1 cellular context compared by ENCODE assay signal in genomic region chr1:99503276-99503747, GRCh38.
A peak's percentile ranks its signal among the peaks of the same experiment; 100 is the strongest.
TF ChIP-seq lines count a peak whose summit lies in the region.

No MANE protein-coding gene starts in this region.

TF ChIP-seq in K562, 482 proteins besides CTCF, POLR2A, EP300 and RAD21 (continued from another document and continues in another):
- TF ChIP-seq MGA (IDR thresholded peaks at IDR 0.05) (peak; percentile 88), SAP30 (IDR thresholded peaks at IDR 0.05; ENCODE audit: borderline replicate concordance, insufficient read depth, low read depth, low read length, poor library complexity, severe bottlenecking) (no peak), MYNN (IDR thresholded peaks at IDR 0.05) (no peak), MYNN (CRISPR knock-in tag; IDR thresholded peaks at IDR 0.05) (no peak), PRMT5 (CRISPR knock-in tag; IDR thresholded peaks at IDR 0.05) (no peak), ZNF134 (CRISPR knock-in tag; conservative IDR thresholded peaks at IDR 0.05) (no peak), CXXC5 (CRISPR knock-in tag; IDR thresholded peaks at IDR 0.05) (peak; percentile 66), ZNF143 (CRISPR knock-in tag; IDR thresholded peaks at IDR 0.05) (no peak), MBD2 (IDR thresholded peaks at IDR 0.05; ENCODE audit: borderline replicate concordance, low read depth) (no peak), ZNF696 (CRISPR knock-in tag; conservative IDR thresholded peaks at IDR 0.05) (no peak), TAF9B (IDR thresholded peaks at IDR 0.05; ENCODE audit: partially characterized antibody) (no peak), POLR2G (IDR thresholded peaks at IDR 0.05; ENCODE audit: low read depth, low read length) (no peak), CBFB (CRISPR knock-in tag; IDR thresholded peaks at IDR 0.05) (no peak), L3MBTL2 (IDR thresholded peaks at IDR 0.05) (peak; percentile 95), ZNF512 (tag; IDR thresholded peaks at IDR 0.05) (no peak), MAZ (CRISPR knock-in tag; conservative IDR thresholded peaks at IDR 0.05 in 1 of 2, IDR thresholded peaks at IDR 0.05 in 1 of 2) (no peak), C11orf30 (IDR thresholded peaks at IDR 0.05; ENCODE audit: low read depth) (no peak), HNRNPH1 (optimal IDR thresholded peaks at IDR 0.05; ENCODE audit: low read depth, low read length) (no peak), IRF2 (CRISPR knock-in tag; IDR thresholded peaks at IDR 0.05) (no peak), TGIF2 (CRISPR knock-in tag; IDR thresholded peaks at IDR 0.05) (no peak), KAT8 (IDR thresholded peaks at IDR 0.05; ENCODE audit: low read depth) (no peak), SMAD1 (IDR thresholded peaks at IDR 0.05; ENCODE audit: low read depth, low read length, partially characterized antibody) (no peak), NR2F6 (CRISPR knock-in tag; IDR thresholded peaks at IDR 0.05) (no peak), RFX5 (IDR thresholded peaks at IDR 0.05; ENCODE audit: low read depth, low read length) (no peak)
- TF ChIP-seq, protein P1, sequence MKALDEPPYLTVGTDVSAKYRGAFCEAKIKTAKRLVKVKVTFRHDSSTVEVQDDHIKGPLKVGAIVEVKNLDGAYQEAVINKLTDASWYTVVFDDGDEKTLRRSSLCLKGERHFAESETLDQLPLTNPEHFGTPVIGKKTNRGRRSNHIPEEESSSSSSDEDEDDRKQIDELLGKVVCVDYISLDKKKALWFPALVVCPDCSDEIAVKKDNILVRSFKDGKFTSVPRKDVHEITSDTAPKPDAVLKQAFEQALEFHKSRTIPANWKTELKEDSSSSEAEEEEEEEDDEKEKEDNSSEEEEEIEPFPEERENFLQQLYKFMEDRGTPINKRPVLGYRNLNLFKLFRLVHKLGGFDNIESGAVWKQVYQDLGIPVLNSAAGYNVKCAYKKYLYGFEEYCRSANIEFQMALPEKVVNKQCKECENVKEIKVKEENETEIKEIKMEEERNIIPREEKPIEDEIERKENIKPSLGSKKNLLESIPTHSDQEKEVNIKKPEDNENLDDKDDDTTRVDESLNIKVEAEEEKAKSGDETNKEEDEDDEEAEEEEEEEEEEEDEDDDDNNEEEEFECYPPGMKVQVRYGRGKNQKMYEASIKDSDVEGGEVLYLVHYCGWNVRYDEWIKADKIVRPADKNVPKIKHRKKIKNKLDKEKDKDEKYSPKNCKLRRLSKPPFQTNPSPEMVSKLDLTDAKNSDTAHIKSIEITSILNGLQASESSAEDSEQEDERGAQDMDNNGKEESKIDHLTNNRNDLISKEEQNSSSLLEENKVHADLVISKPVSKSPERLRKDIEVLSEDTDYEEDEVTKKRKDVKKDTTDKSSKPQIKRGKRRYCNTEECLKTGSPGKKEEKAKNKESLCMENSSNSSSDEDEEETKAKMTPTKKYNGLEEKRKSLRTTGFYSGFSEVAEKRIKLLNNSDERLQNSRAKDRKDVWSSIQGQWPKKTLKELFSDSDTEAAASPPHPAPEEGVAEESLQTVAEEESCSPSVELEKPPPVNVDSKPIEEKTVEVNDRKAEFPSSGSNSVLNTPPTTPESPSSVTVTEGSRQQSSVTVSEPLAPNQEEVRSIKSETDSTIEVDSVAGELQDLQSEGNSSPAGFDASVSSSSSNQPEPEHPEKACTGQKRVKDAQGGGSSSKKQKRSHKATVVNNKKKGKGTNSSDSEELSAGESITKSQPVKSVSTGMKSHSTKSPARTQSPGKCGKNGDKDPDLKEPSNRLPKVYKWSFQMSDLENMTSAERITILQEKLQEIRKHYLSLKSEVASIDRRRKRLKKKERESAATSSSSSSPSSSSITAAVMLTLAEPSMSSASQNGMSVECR (CRISPR knock-in tag; IDR thresholded peaks at IDR 0.05): no peak
- TF ChIP-seq, protein P2, sequence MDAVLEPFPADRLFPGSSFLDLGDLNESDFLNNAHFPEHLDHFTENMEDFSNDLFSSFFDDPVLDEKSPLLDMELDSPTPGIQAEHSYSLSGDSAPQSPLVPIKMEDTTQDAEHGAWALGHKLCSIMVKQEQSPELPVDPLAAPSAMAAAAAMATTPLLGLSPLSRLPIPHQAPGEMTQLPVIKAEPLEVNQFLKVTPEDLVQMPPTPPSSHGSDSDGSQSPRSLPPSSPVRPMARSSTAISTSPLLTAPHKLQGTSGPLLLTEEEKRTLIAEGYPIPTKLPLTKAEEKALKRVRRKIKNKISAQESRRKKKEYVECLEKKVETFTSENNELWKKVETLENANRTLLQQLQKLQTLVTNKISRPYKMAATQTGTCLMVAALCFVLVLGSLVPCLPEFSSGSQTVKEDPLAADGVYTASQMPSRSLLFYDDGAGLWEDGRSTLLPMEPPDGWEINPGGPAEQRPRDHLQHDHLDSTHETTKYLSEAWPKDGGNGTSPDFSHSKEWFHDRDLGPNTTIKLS (IDR thresholded peaks at IDR 0.05; ENCODE audit: borderline replicate concordance, low read depth): no peak
- TF ChIP-seq, protein P3, sequence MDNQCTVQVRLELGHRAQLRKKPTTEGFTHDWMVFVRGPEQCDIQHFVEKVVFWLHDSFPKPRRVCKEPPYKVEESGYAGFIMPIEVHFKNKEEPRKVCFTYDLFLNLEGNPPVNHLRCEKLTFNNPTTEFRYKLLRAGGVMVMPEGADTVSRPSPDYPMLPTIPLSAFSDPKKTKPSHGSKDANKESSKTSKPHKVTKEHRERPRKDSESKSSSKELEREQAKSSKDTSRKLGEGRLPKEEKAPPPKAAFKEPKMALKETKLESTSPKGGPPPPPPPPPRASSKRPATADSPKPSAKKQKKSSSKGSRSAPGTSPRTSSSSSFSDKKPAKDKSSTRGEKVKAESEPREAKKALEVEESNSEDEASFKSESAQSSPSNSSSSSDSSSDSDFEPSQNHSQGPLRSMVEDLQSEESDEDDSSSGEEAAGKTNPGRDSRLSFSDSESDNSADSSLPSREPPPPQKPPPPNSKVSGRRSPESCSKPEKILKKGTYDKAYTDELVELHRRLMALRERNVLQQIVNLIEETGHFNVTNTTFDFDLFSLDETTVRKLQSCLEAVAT (IDR thresholded peaks at IDR 0.05): no peak
- TF ChIP-seq, protein P4, sequence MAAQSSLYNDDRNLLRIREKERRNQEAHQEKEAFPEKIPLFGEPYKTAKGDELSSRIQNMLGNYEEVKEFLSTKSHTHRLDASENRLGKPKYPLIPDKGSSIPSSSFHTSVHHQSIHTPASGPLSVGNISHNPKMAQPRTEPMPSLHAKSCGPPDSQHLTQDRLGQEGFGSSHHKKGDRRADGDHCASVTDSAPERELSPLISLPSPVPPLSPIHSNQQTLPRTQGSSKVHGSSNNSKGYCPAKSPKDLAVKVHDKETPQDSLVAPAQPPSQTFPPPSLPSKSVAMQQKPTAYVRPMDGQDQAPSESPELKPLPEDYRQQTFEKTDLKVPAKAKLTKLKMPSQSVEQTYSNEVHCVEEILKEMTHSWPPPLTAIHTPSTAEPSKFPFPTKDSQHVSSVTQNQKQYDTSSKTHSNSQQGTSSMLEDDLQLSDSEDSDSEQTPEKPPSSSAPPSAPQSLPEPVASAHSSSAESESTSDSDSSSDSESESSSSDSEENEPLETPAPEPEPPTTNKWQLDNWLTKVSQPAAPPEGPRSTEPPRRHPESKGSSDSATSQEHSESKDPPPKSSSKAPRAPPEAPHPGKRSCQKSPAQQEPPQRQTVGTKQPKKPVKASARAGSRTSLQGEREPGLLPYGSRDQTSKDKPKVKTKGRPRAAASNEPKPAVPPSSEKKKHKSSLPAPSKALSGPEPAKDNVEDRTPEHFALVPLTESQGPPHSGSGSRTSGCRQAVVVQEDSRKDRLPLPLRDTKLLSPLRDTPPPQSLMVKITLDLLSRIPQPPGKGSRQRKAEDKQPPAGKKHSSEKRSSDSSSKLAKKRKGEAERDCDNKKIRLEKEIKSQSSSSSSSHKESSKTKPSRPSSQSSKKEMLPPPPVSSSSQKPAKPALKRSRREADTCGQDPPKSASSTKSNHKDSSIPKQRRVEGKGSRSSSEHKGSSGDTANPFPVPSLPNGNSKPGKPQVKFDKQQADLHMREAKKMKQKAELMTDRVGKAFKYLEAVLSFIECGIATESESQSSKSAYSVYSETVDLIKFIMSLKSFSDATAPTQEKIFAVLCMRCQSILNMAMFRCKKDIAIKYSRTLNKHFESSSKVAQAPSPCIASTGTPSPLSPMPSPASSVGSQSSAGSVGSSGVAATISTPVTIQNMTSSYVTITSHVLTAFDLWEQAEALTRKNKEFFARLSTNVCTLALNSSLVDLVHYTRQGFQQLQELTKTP (IDR thresholded peaks at IDR 0.05; ENCODE audit: low read depth in 1 of 2, partially characterized antibody in 2 of 2): no peak
- TF ChIP-seq, protein P5, sequence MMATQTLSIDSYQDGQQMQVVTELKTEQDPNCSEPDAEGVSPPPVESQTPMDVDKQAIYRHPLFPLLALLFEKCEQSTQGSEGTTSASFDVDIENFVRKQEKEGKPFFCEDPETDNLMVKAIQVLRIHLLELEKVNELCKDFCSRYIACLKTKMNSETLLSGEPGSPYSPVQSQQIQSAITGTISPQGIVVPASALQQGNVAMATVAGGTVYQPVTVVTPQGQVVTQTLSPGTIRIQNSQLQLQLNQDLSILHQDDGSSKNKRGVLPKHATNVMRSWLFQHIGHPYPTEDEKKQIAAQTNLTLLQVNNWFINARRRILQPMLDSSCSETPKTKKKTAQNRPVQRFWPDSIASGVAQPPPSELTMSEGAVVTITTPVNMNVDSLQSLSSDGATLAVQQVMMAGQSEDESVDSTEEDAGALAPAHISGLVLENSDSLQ (IDR thresholded peaks at IDR 0.05): 0 out of 2 replicates have a peak, but pooled peaks have one; percentile 22
